Comparison of ENCODE assay signal across 14 cellular contexts in genomic region chr6:130482645-130483390, GRCh38.
DNase-seq lines count a peak whose midpoint lies in the region; ATAC-seq and TF ChIP-seq lines count a peak whose summit lies in the region.
"Had no signal": no experiment of that assay in that cellular context is flagged by ENCODE, and none has a peak within 500 bp of the region (broad histone marks: within the 10 kb centered on the region; RNA-seq: fewer than 3 reads in every experiment).

No MANE protein-coding gene starts in this region.

- TF ChIP-seq CTCF in natural killer cell (IDR thresholded peaks at IDR 0.05) (no peak), RWPE2 (IDR thresholded peaks at IDR 0.05; ENCODE audit: poor library complexity, severe bottlenecking) (no peak), fibroblast of mammary gland (conservative IDR thresholded peaks at IDR 0.05; ENCODE audit: control insufficient read depth, insufficient read depth, low read depth, low read length) (no peak), dorsolateral prefrontal cortex (IDR thresholded peaks at IDR 0.05 in 54 of 56, conservative IDR thresholded peaks at IDR 0.05 in 2 of 56; ENCODE audit: low read depth in 1 of 56, partially characterized antibody in 56 of 56) (no peak)

- H3K36me3 Mint-ChIP-seq in natural killer cell treated with Interleukin-12 subunit alpha and Interleukin-12 subunit beta and Interleukin-15 and Interleukin-18, amount 100 ng/mL, for 72 hours: no peaks in the 10 kb centered on the region
- no peaks in the 10 kb centered on the region for H3K36me3 Mint-ChIP-seq in natural killer cell
- H3K36me3 Mint-ChIP-seq: activated CD4-positive, alpha-beta memory T cell treated with anti-CD3 and anti-CD28 coated beads for 36 hours; neural progenitor cell had no signal

- no peaks in the 10 kb centered on the region for H3K4me1 ChIP-seq in RWPE2 (ENCODE audit: insufficient read depth, poor library complexity, severe bottlenecking)
- H3K4me1 ChIP-seq: neural progenitor cell, uterus had no signal

- H3K9me3 Mint-ChIP-seq in natural killer cell treated with Interleukin-12 subunit alpha and Interleukin-12 subunit beta and Interleukin-15 and Interleukin-18, amount 100 ng/mL, for 72 hours: peaks cover 6% of the 10 kb centered on the region
- no peaks in the 10 kb centered on the region for H3K9me3 Mint-ChIP-seq in natural killer cell

- no peak for DNase-seq in natural killer cell treated with Interleukin-12 subunit alpha and Interleukin-12 subunit beta and Interleukin-15 and Interleukin-18, amount 100 ng/mL, for 72 hours (ENCODE audit: low spot score)
- DNase-seq in natural killer cell: no peak
- DNase-seq in RWPE2 (ENCODE audit: low spot score): no peak
- peak; percentile 73 for DNase-seq in fibroblast of mammary gland (ENCODE audit: low read depth)
- no peak for DNase-seq in AML-193 (lab: John Stamatoyannopoulos, UW)
- no peak for DNase-seq in cardiac septum (ENCODE audit: low spot score)
- no peak for DNase-seq in dorsolateral prefrontal cortex
- DNase-seq: activated CD4-positive, alpha-beta memory T cell treated with anti-CD3 and anti-CD28 coated beads for 36 hours; activated naive CD4-positive, alpha-beta T cell treated with anti-CD3 and anti-CD28 coated beads, Interleukin-2, amount 50 U/mL, for 16 hours; C1 segment of cervical spinal cord; glutamatergic neuron; uterus had no signal

- H3K4me3 ChIP-seq in RWPE2 (ENCODE audit: severe bottlenecking) (no peak overlapping the region), fibroblast of mammary gland (ENCODE audit: control insufficient read depth, low read depth, low read length) (no peak overlapping the region), dorsolateral prefrontal cortex (no peak overlapping the region)
- H3K4me3 ChIP-seq: neural progenitor cell, uterus had no signal

- intact Hi-C loops in natural killer cell (cut with micrococcal nuclease) (no loop called here), cardiac septum (cut with DNase I) (no loop called here), dorsolateral prefrontal cortex (cut with DNase I) (no loop called here)

- H3K27me3 Mint-ChIP-seq in natural killer cell treated with Interleukin-12 subunit alpha and Interleukin-12 subunit beta and Interleukin-15 and Interleukin-18, amount 100 ng/mL, for 72 hours: no peaks in the 10 kb centered on the region
- no peaks in the 10 kb centered on the region for H3K27me3 Mint-ChIP-seq in natural killer cell (ENCODE audit: low read depth in 2 of 2)
- H3K27me3 Mint-ChIP-seq: activated CD4-positive, alpha-beta memory T cell treated with anti-CD3 and anti-CD28 coated beads for 36 hours had no signal

- H3K27ac ChIP-seq in RWPE2 (ENCODE audit: poor library complexity, severe bottlenecking): peak overlapping the region; percentile 8
- no peak overlapping the region for H3K27ac ChIP-seq in dorsolateral prefrontal cortex
- H3K27ac ChIP-seq: neural progenitor cell, uterus had no signal

- H3K36me3 ChIP-seq in RWPE2 (ENCODE audit: low read depth): no peaks in the 10 kb centered on the region
- H3K36me3 ChIP-seq: neural progenitor cell, uterus had no signal

- peak overlapping the region; percentile 38 for H3K4me3 Mint-ChIP-seq in natural killer cell treated with Interleukin-12 subunit alpha and Interleukin-12 subunit beta and Interleukin-15 and Interleukin-18, amount 100 ng/mL, for 72 hours
- no peak overlapping the region for H3K4me3 Mint-ChIP-seq in natural killer cell
- H3K4me3 Mint-ChIP-seq: activated CD4-positive, alpha-beta memory T cell treated with anti-CD3 and anti-CD28 coated beads for 36 hours; neural progenitor cell had no signal

- peaks cover 11 to 13% of the 10 kb centered on the region in 2 donors for H3K4me1 Mint-ChIP-seq in natural killer cell treated with Interleukin-12 subunit alpha and Interleukin-12 subunit beta and Interleukin-15 and Interleukin-18, amount 100 ng/mL, for 72 hours (ENCODE audit: low read depth in 2 of 2)
- H3K4me1 Mint-ChIP-seq in natural killer cell: peaks cover 15 to 17% of the 10 kb centered on the region in 2 donors
- H3K4me1 Mint-ChIP-seq: neural progenitor cell had no signal

- peak overlapping the region in 1 of 2 donors; percentile 66 for H3K27ac Mint-ChIP-seq in natural killer cell treated with Interleukin-12 subunit alpha and Interleukin-12 subunit beta and Interleukin-15 and Interleukin-18, amount 100 ng/mL, for 72 hours
- no peak overlapping the region for H3K27ac Mint-ChIP-seq in natural killer cell
- H3K27ac Mint-ChIP-seq: neural progenitor cell had no signal

- no peaks in the 10 kb centered on the region for H3K9me3 ChIP-seq in RWPE2 (ENCODE audit: severe bottlenecking)
- H3K9me3 ChIP-seq: uterus had no signal

- no peak for ATAC-seq in natural killer cell treated with Interleukin-12 subunit alpha and Interleukin-12 subunit beta and Interleukin-15 and Interleukin-18, amount 100 ng/mL, for 72 hours
- no peak for ATAC-seq in natural killer cell
- ATAC-seq in RWPE2 (ENCODE audit: low read depth): no peak
- ATAC-seq in GM18873 (IDR thresholded peaks at IDR 0.05; ENCODE audit: low FRiP score, unreplicated experiment): no peak

- H3K27me3 ChIP-seq in RWPE2 (ENCODE audit: insufficient read depth, poor library complexity, severe bottlenecking) (no peaks in the 10 kb centered on the region), dorsolateral prefrontal cortex (no peaks in the 10 kb centered on the region)
- H3K27me3 ChIP-seq: neural progenitor cell, uterus had no signal
